In the genomic region with DNA sequence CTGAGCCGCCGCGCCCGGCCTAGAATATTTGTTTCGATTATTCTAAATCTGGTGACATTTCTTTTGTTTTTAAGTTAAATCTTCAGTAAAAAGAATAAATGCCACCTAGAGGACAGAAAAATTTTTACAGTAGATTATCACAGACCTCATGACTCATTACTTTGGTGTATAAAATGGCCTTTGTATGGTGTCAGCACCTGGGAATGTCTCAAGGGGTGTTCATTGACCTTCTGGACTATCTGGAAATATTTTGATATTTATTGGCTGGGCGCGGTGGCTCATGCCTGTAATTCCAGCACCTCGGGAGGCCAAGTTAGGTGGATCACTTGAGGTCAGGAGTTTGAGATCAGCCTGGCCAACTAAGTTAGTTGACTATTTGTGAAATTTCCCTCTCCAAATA, we compare ENCODE assay signal across 1 cellular context.
TF ChIP-seq lines count a peak whose summit lies in the region.

No MANE protein-coding gene starts in this region.

TF ChIP-seq in HepG2, 621 proteins besides CTCF, POLR2A, EP300 and RAD21:
- TF ChIP-seq KDM3A (CRISPR knock-in tag; IDR thresholded peaks at IDR 0.05; ENCODE audit: low read depth), result no peak
- TF ChIP-seq CENPX (CRISPR knock-in tag; IDR thresholded peaks at IDR 0.05), result no peak
- TF ChIP-seq SKI (IDR thresholded peaks at IDR 0.05; ENCODE audit: partially characterized antibody), result no peak
- no peak for TF ChIP-seq KLF9 (CRISPR knock-in tag; IDR thresholded peaks at IDR 0.05; ENCODE audit: low read depth)
- no peak for TF ChIP-seq ZNF792 (CRISPR knock-in tag; IDR thresholded peaks at IDR 0.05)
- no peak for TF ChIP-seq KAT8 (CRISPR knock-in tag; IDR thresholded peaks at IDR 0.05)
- TF ChIP-seq, protein P1, sequence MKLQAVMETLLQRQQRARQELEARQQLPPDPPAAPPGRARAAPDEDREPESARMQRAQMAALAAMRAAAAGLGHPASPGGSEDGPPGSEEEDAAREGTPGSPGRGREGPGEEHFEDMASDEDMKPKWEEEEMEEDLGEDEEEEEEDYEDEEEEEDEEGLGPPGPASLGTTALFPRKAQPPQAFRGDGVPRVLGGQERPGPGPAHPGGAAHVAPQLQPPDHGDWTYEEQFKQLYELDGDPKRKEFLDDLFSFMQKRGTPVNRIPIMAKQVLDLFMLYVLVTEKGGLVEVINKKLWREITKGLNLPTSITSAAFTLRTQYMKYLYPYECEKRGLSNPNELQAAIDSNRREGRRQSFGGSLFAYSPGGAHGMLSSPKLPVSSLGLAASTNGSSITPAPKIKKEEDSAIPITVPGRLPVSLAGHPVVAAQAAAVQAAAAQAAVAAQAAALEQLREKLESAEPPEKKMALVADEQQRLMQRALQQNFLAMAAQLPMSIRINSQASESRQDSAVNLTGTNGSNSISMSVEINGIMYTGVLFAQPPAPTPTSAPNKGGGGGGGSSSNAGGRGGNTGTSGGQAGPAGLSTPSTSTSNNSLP (IDR thresholded peaks at IDR 0.05; ENCODE audit: low read depth, low read length), result peak; percentile 47; the same call in 1 of the 2 replicates
- peak; percentile 42 for TF ChIP-seq FOSL2 (CRISPR knock-in tag; IDR thresholded peaks at IDR 0.05)
- peak; percentile 43 for TF ChIP-seq STAG1 (CRISPR knock-in tag; IDR thresholded peaks at IDR 0.05)
- TF ChIP-seq, protein P2, sequence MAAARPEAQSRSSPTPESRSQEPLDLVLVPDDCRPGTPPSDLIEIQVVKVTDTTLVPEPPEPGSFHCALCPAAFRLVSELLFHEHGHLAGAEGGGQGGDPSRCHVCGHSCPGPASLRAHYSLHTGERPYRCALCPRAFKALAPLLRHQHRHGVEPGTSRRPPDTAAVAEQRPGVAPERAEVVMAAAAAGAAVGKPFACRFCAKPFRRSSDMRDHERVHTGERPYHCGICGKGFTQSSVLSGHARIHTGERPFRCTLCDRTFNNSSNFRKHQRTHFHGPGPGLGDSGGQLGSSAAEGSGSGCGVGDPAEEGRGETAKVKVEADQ (CRISPR knock-in tag; IDR thresholded peaks at IDR 0.05; ENCODE audit: borderline replicate concordance), result no peak
